Comparison of ENCODE assay signal across 1 cellular context in genomic region chr1:24938276-24938675, GRCh38.
TF ChIP-seq lines count a peak whose summit lies in the region.

No MANE protein-coding gene starts in this region.

TF ChIP-seq in GM23338, 12 proteins besides CTCF, POLR2A, EP300 and RAD21 (continued from another document):
- TF ChIP-seq REST (IDR thresholded peaks at IDR 0.05; ENCODE audit: unreplicated experiment) (no peak), STAT1 (IDR thresholded peaks at IDR 0.05; ENCODE audit: unreplicated experiment) (no peak), NANOG (IDR thresholded peaks at IDR 0.05; ENCODE audit: borderline replicate concordance) (no peak), POLR2AphosphoS5 (IDR thresholded peaks at IDR 0.05; ENCODE audit: low read depth) (no peak), ETS1 (IDR thresholded peaks at IDR 0.05) (no peak), EZH2phosphoT487 (IDR thresholded peaks at IDR 0.05; ENCODE audit: unreplicated experiment) (no peak), ZNF462 (CRISPR knock-in tag; IDR thresholded peaks at IDR 0.05) (no peak)
